13 cellular contexts compared by ENCODE assay signal in the genomic region with DNA sequence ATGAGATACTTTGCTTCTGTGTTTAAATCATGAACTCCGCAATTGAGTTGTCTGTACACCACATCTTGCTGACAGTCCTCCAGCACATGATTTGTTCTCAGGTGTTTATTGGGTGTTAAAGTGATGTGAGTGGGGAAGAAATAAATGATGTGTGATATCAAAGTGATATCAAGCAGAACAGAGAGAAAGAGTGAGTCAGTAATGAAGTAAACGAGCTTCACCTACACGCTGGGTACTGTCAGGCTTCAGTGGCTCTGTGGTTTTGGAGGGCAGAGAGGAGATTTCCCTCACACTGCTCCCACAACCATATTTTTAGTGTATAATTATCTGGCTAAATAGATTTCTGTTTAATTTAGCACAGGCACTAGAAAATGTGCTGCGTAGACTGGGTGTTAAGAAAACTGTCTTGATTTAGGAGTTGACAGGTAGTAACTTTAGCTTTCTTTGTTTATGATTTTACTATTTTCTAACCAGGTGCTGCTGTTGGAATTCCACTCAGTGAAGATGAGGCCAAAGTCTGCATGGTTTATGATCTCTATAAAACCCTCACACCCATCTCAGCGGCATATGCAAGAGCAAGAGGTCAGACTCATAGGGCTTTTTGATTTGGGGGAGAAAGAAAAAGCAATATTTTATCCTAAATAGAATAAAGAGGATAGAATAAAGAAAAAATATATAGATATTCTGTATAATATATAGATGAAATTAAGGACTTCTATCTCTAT. TPM values are rescaled to one million over a fixed set of nuclear protein-coding genes. Genes with fewer than 3 reads are reported as not detected.
DNase-seq lines count a peak whose midpoint lies in the region; ATAC-seq and TF ChIP-seq lines count a peak whose summit lies in the region.
"Had no signal": no experiment of that assay in that cellular context is flagged by ENCODE, and none has a peak within 500 bp of the region (broad histone marks: within the 10 kb centered on the region; RNA-seq: fewer than 3 reads in every experiment).

No MANE protein-coding gene starts in this region.

- CTCF ChIA-PET in activated CD4-positive, alpha-beta T cell treated with anti-CD3 and anti-CD28 coated beads, Interleukin-2, amount 10 ng/mL, durations not matched to agents 7 days and 5 days (lab: Charles Lee): no interaction called here

- TF ChIP-seq CTCF in GM10266 (IDR thresholded peaks at IDR 0.05; ENCODE audit: control insufficient read depth, insufficient read depth, low read depth, missing control alignments) (no peak), psoas muscle (IDR thresholded peaks at IDR 0.05) (no peak)

- no peaks in the 10 kb centered on the region for H3K27me3 ChIP-seq in psoas muscle (ENCODE audit: insufficient read depth in 3 of 3, low read length in 2 of 3)

- H3K4me3 Mint-ChIP-seq in activated CD4-positive, alpha-beta T cell treated with anti-CD3 and anti-CD28 coated beads, Interleukin-2, amount 10 ng/mL, durations not matched to agents 7 days and 5 days: no peak overlapping the region

- no peaks in the 10 kb centered on the region for H3K9me3 ChIP-seq in psoas muscle
- H3K9me3 ChIP-seq: left ventricle myocardium inferior had no signal

- H3K36me3 ChIP-seq in psoas muscle (ENCODE audit: insufficient read depth in 1 of 2, low read depth in 1 of 2): peaks cover 6 to 75% of the 10 kb centered on the region in 2 donors

- POLR2A ChIA-PET in activated CD4-positive, alpha-beta T cell treated with anti-CD3 and anti-CD28 coated beads, Interleukin-2, amount 10 ng/mL, durations not matched to agents 7 days and 5 days (lab: Charles Lee): no interaction called here

- ATAC-seq in GM18499 (IDR thresholded peaks at IDR 0.05; ENCODE audit: insufficient read depth, unreplicated experiment) (peak; percentile 68), GM21423 (IDR thresholded peaks at IDR 0.05; ENCODE audit: unreplicated experiment) (peak; percentile 83), HG03469 (IDR thresholded peaks at IDR 0.05; ENCODE audit: unreplicated experiment) (peak; percentile 84), GM19035 (IDR thresholded peaks at IDR 0.05; ENCODE audit: unreplicated experiment) (no peak), psoas muscle (no peak)

- no peaks in the 10 kb centered on the region for H3K9me3 Mint-ChIP-seq in activated CD4-positive, alpha-beta T cell treated with anti-CD3 and anti-CD28 coated beads, Interleukin-2, amount 10 ng/mL, durations not matched to agents 7 days and 5 days

- peaks cover 8% of the 10 kb centered on the region for H3K4me1 Mint-ChIP-seq in activated CD4-positive, alpha-beta T cell treated with anti-CD3 and anti-CD28 coated beads, Interleukin-2, amount 10 ng/mL, durations not matched to agents 7 days and 5 days

- no peak overlapping the region for H3K4me3 ChIP-seq in psoas muscle
- H3K4me3 ChIP-seq: left ventricle myocardium inferior had no signal

- H3K27ac ChIP-seq in psoas muscle: no peak overlapping the region
- H3K27ac ChIP-seq: left ventricle myocardium inferior had no signal

- intact Hi-C loops in psoas muscle (cut with DNase I): no loop called here

- WGBS in psoas muscle, 3 donors: 95 to 97% (median 96%) methylated on average over 5 of the region's 5 CpGs

- H3K36me3 Mint-ChIP-seq in activated CD4-positive, alpha-beta T cell treated with anti-CD3 and anti-CD28 coated beads, Interleukin-2, amount 10 ng/mL, durations not matched to agents 7 days and 5 days (ENCODE audit: low read depth): peaks cover 58% of the 10 kb centered on the region

- H3K4me1 ChIP-seq in psoas muscle: no peaks in the 10 kb centered on the region
- H3K4me1 ChIP-seq: left ventricle myocardium inferior had no signal

- no peak overlapping the region for H3K27ac Mint-ChIP-seq in activated CD4-positive, alpha-beta T cell treated with anti-CD3 and anti-CD28 coated beads, Interleukin-2, amount 10 ng/mL, durations not matched to agents 7 days and 5 days

- H3K27me3 Mint-ChIP-seq in activated CD4-positive, alpha-beta T cell treated with anti-CD3 and anti-CD28 coated beads, Interleukin-2, amount 10 ng/mL, durations not matched to agents 7 days and 5 days: no peaks in the 10 kb centered on the region

- DNase-seq in glomerular visceral epithelial cell (ENCODE audit: extremely low spot score): peak; percentile 91
- DNase-seq in activated CD4-positive, alpha-beta T cell treated with anti-CD3 and anti-CD28 coated beads, Interleukin-2, amount 10 ng/mL, durations not matched to agents 7 days and 5 days: no peak
- DNase-seq in GM10266 (ENCODE audit: extremely low spot score): no peak
- no peak for DNase-seq in psoas muscle
- DNase-seq: DMS53; erythroblast; GOT3; left ventricle myocardium inferior; stimulated activated naive CD4-positive, alpha-beta T cell had no signal

RNA-seq across cellular contexts. Expression of a gene that starts 21.2 kb away (rescaled TPM):
- 100 to 1,000 TPM; 143 to 179 TPM for total RNA-seq in activated CD4-positive, alpha-beta T cell treated with anti-CD3 and anti-CD28 coated beads, Interleukin-2, amount 10 ng/mL, durations not matched to agents 7 days and 5 days
- total RNA-seq in psoas muscle: 10 to 100 TPM; 50.9 to 88.1 (median 74.4) TPM
- polyA plus RNA-seq in psoas muscle: 100 to 1,000 TPM in 2 of 3 donors, 10 to 100 TPM in 1; 83.7 to 147 (median 101) TPM

Comparison
In these comparisons a context has a peak if more than half of its experiments do, and no peak if none do; other contexts are left out.
1. ATAC-seq: peak in GM18499 (single experiment), GM21423 (single experiment) and HG03469 (single experiment); none in GM19035 (single experiment) and psoas muscle (0 of 4).